Comparison of ENCODE assay signal across 18 cellular contexts in the genomic region with DNA sequence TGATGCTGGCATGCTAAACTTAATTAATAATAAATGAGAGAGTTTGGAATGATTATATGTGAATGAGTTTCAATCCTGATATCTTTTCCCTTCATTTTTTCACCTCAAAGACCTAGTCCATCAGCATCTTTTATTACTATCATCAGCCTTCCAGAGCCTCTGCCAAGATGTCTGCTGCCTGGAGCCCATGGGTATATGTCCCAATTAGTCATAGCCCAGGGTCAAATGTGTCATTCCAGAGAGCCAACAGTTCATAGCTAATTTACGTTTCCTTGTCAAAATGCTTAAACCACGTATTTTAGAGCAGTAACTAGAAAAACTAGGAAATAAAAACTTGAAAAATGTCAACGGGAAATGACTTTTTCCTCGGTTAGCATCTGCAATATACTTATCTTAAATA.
DNase-seq lines count a peak whose midpoint lies in the region; ATAC-seq, FAIRE-seq and TF ChIP-seq lines count a peak whose summit lies in the region.
"Had no signal": no experiment of that assay in that cellular context is flagged by ENCODE, and none has a peak within 500 bp of the region (broad histone marks: within the 10 kb centered on the region; RNA-seq: fewer than 3 reads in every experiment).

No MANE protein-coding gene starts in this region.

- no peaks in the 10 kb centered on the region for H3K9me2 ChIP-seq in OCI-LY7 (ENCODE audit: insufficient read depth, low read length)

- no peak for TF ChIP-seq POLR2A in GM12878 (IDR thresholded peaks at IDR 0.05; ENCODE audit: low read depth, low read length)

- RAD21 ChIA-PET in GM12878 (lab: Charles Lee; ENCODE audit: unreplicated experiment), result no interaction called here

- peaks cover 0 to 6% (median 4%) of the 10 kb centered on the region in 8 donors for H3K9me3 Mint-ChIP-seq in CD4-positive, alpha-beta memory T cell

- FAIRE-seq in GM12878 (lab: Jason Lieb, UNC), result no peak
- FAIRE-seq: A549, G401.6, GM12892, HTR-8/SVneo had no signal

- H2AFZ ChIP-seq in GM12878 (ENCODE audit: control insufficient read depth, low read depth, low read length), result no peak overlapping the region
- no peak overlapping the region for H2AFZ ChIP-seq in OCI-LY7 (ENCODE audit: low read length)

- no peak for TF ChIP-seq RAD21 in GM12878 (IDR thresholded peaks at IDR 0.05; ENCODE audit: insufficient read depth, low read depth, low read length)

- H3K4me2 ChIP-seq in GM12878 (ENCODE audit: control insufficient read depth, insufficient read depth), result no peak overlapping the region
- no peak overlapping the region for H3K4me2 ChIP-seq in OCI-LY7 (ENCODE audit: low read length)
- H3K4me2 ChIP-seq: A549, BLaER1 had no signal

- POLR2A ChIA-PET in GM12878 (lab: Charles Lee), result interaction anchor here (1.3 kb wide), 1 partner anchor 9 kb away, joined by 3 read pairs; no protein-coding TSS in a partner anchor
- POLR2A ChIA-PET in CD4-positive, alpha-beta memory T cell (lab: Charles Lee; ENCODE audit: partially characterized antibody), result no interaction called here
- POLR2A ChIA-PET in OCI-LY7 (lab: Charles Lee), result no interaction called here

- TF ChIP-seq CTCF in GM12878 (IDR thresholded peaks at IDR 0.05 in 2 of 3, conservative IDR thresholded peaks at IDR 0.05 in 1 of 3; ENCODE audit: control insufficient read depth in 2 of 3, extremely low read depth in 1 of 3, insufficient read depth in 1 of 3, low read depth in 3 of 3, low read length in 3 of 3), result no peak
- TF ChIP-seq CTCF in OCI-LY7 (conservative IDR thresholded peaks at IDR 0.05; ENCODE audit: low read length), result no peak

- no peak overlapping the region for H3K9ac ChIP-seq in GM12878 (ENCODE audit: control insufficient read depth, insufficient read depth, low read length)
- H3K9ac ChIP-seq: BLaER1 had no signal

- 0% methylated on average over 4 of the region's 4 CpGs for WGBS in GM12878 (ENCODE audit: insufficient coverage, insufficient replicate concordance, low lambda C conversion rate, missing lambda C conversion rate)

- H3K27me3 ChIP-seq in GM12878 (replicated peaks in 1 of 2; ENCODE audit: control insufficient read depth in 2 of 2, insufficient read depth in 2 of 2, low read length in 1 of 2), result no peaks in the 10 kb centered on the region
- H3K27me3 ChIP-seq in CD4-positive, alpha-beta memory T cell (ENCODE audit: insufficient read depth, low read length), result no peaks in the 10 kb centered on the region
- H3K27me3 ChIP-seq: BLaER1 had no signal

- intact Hi-C loops in GM12878 (cut with micrococcal nuclease; ENCODE audit: unreplicated experiment), result no loop called here
- intact Hi-C loops in CD4-positive, alpha-beta memory T cell (cut with micrococcal nuclease), result no loop called here
- intact Hi-C loops in OCI-LY7 (cut with micrococcal nuclease; ENCODE audit: unreplicated experiment), result no loop called here

- ATAC-seq in GM12878 (peak; percentile 63), GM18870 (IDR thresholded peaks at IDR 0.05; ENCODE audit: unreplicated experiment) (no peak)
- ATAC-seq: A549 had no signal

- H3K4me1 ChIP-seq in GM12878 (ENCODE audit: control insufficient read depth, insufficient read depth, low read length), result no peaks in the 10 kb centered on the region
- H3K4me1 ChIP-seq in CD4-positive, alpha-beta memory T cell (ENCODE audit: insufficient read depth, low read length), result no peaks in the 10 kb centered on the region
- H3K4me1 ChIP-seq in OCI-LY7 (ENCODE audit: insufficient read depth, low read length, poor library complexity, severe bottlenecking), result no peaks in the 10 kb centered on the region
- H3K4me1 ChIP-seq: A549, BLaER1, HAP-1 had no signal

- no TSS peak for BruUV-seq in GM12878 (replicated peaks; lab: Mats Ljungman, UMichigan)
- BruUV-seq in OCI-LY7 (replicated peaks; lab: Mats Ljungman, UMichigan), result no TSS peak

- SMC1A ChIA-PET in GM12878 (lab: Charles Lee; ENCODE audit: uncharacterized antibody, unreplicated experiment), result no interaction called here

- no peaks in the 10 kb centered on the region for H3K79me2 ChIP-seq in GM12878 (ENCODE audit: control insufficient read depth, insufficient read depth, low read length)
- no peaks in the 10 kb centered on the region for H3K79me2 ChIP-seq in OCI-LY7 (ENCODE audit: insufficient read depth, low read depth, low read length)

- CTCF ChIA-PET in GM12878 (lab: Yijun Ruan, JAX), result no interaction called here
- CTCF ChIA-PET in CD4-positive, alpha-beta memory T cell (lab: Charles Lee; ENCODE audit: partially characterized antibody), result no interaction called here
- CTCF ChIA-PET in OCI-LY7 (lab: Charles Lee; ENCODE audit: unreplicated experiment), result no interaction called here

- no peaks in the 10 kb centered on the region for H3K4me1 Mint-ChIP-seq in CD4-positive, alpha-beta memory T cell

- H4K20me1 ChIP-seq in GM12878 (ENCODE audit: control insufficient read depth, insufficient read depth) (no peaks in the 10 kb centered on the region), OCI-LY7 (ENCODE audit: insufficient read depth, low read length) (no peaks in the 10 kb centered on the region)
- H4K20me1 ChIP-seq: BLaER1 had no signal

- H3K36me3 Mint-ChIP-seq in CD4-positive, alpha-beta memory T cell, result no peaks in the 10 kb centered on the region

- no peaks in the 10 kb centered on the region for H3K36me3 ChIP-seq in GM12878 (ENCODE audit: control insufficient read depth in 2 of 2, insufficient read depth in 2 of 2, low read length in 1 of 2)
- no peaks in the 10 kb centered on the region for H3K36me3 ChIP-seq in CD4-positive, alpha-beta memory T cell (ENCODE audit: insufficient read depth, low read length)
- H3K36me3 ChIP-seq in OCI-LY7 (ENCODE audit: insufficient read depth, low read length), result no peaks in the 10 kb centered on the region
- H3K36me3 ChIP-seq: BLaER1, HAP-1 had no signal

- H3K4me3 Mint-ChIP-seq in CD4-positive, alpha-beta memory T cell, result no peak overlapping the region
- H3K4me3 Mint-ChIP-seq: HFFc6 had no signal

- H3K27me3 Mint-ChIP-seq in CD4-positive, alpha-beta memory T cell, result no peaks in the 10 kb centered on the region

- in situ Hi-C loops in GM12878 (cut with MboI), result no loop called here

- H3K9me3 ChIP-seq in GM12878 (replicated peaks; ENCODE audit: control insufficient read depth, insufficient read depth, low read length) (no peaks in the 10 kb centered on the region), OCI-LY7 (ENCODE audit: low read length) (no peaks in the 10 kb centered on the region)
- no peaks in the 10 kb centered on the region for H3K9me3 ChIP-seq in CD4-positive, alpha-beta memory T cell (ENCODE audit: control insufficient read depth in 1 of 2, low read length in 2 of 2)
- H3K9me3 ChIP-seq: A549, BLaER1, HAP-1 had no signal

- DNase-seq in ELR (ENCODE audit: low read depth), result peak; percentile 70
- DNase-seq in M059J (ENCODE audit: low read depth), result peak; percentile 50
- DNase-seq in GM12878 (ENCODE audit: low read depth, low spot score), result no peak
- DNase-seq in CD4-positive, alpha-beta memory T cell, result no peak
- DNase-seq in COLO829 (ENCODE audit: low spot score), result no peak
- DNase-seq in OCI-LY7 (ENCODE audit: low spot score), result no peak
- DNase-seq: AML-193, Calu3, DMS 273 treated with DMSO at 0.1 percent for 48 hours, GOT3, HFFc6 had no signal

- H3K4me3 ChIP-seq in GM12878, result no peak overlapping the region
- no peak overlapping the region for H3K4me3 ChIP-seq in CD4-positive, alpha-beta memory T cell (ENCODE audit: low read length in 2 of 2)
- H3K4me3 ChIP-seq in OCI-LY7 (ENCODE audit: low read depth, low read length, poor library complexity, severe bottlenecking), result no peak overlapping the region
- H3K4me3 ChIP-seq: A549, BLaER1, HAP-1 had no signal

- H3K27ac Mint-ChIP-seq in CD4-positive, alpha-beta memory T cell, result no peak overlapping the region
- H3K27ac Mint-ChIP-seq: HFFc6 had no signal

- no peak for TF ChIP-seq EP300 in GM12878 (IDR thresholded peaks at IDR 0.05; ENCODE audit: borderline replicate concordance in 1 of 2, control insufficient read depth in 1 of 2, low read depth in 2 of 2, low read length in 2 of 2)

- no peak overlapping the region for H3K27ac ChIP-seq in GM12878 (ENCODE audit: control insufficient read depth, insufficient read depth)
- no peak overlapping the region for H3K27ac ChIP-seq in CD4-positive, alpha-beta memory T cell (ENCODE audit: low read depth, low read length)
- H3K27ac ChIP-seq in OCI-LY7 (ENCODE audit: low read depth, low read length, poor library complexity, severe bottlenecking), result no peak overlapping the region
- H3K27ac ChIP-seq: A549, BLaER1 had no signal

TF ChIP-seq in GM12878, 131 proteins besides CTCF, POLR2A, EP300 and RAD21:
- TF ChIP-seq, protein P1, sequence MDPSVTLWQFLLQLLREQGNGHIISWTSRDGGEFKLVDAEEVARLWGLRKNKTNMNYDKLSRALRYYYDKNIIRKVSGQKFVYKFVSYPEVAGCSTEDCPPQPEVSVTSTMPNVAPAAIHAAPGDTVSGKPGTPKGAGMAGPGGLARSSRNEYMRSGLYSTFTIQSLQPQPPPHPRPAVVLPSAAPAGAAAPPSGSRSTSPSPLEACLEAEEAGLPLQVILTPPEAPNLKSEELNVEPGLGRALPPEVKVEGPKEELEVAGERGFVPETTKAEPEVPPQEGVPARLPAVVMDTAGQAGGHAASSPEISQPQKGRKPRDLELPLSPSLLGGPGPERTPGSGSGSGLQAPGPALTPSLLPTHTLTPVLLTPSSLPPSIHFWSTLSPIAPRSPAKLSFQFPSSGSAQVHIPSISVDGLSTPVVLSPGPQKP (IDR thresholded peaks at IDR 0.05; ENCODE audit: low read depth, low read length), result no peak
- TF ChIP-seq CHD4 (IDR thresholded peaks at IDR 0.05) (no peak), SMAD1 (IDR thresholded peaks at IDR 0.05; ENCODE audit: low read depth, partially characterized antibody) (no peak), CBX5 (IDR thresholded peaks at IDR 0.05; ENCODE audit: low read depth) (no peak), GABPA (IDR thresholded peaks at IDR 0.05; ENCODE audit: low read depth) (no peak), NRF1 (conservative IDR thresholded peaks at IDR 0.05; ENCODE audit: low read depth, low read length) (no peak), RFX5 (IDR thresholded peaks at IDR 0.05; ENCODE audit: low read depth, low read length) (no peak), SIX5 (IDR thresholded peaks at IDR 0.05; ENCODE audit: low read depth, low read length, severe bottlenecking) (no peak), MXI1 (IDR thresholded peaks at IDR 0.05; ENCODE audit: low read depth, low read length) (no peak), FOXM1 (IDR thresholded peaks at IDR 0.05; ENCODE audit: low read depth, low read length) (no peak)

Comparison
In these comparisons a context has a peak if more than half of its experiments do, and no peak if none do; other contexts are left out.
1. DNase-seq: peak in ELR (single experiment) and M059J (single experiment); none in GM12878 (single experiment), CD4-positive, alpha-beta memory T cell (0 of 5), COLO829 (single experiment) and OCI-LY7 (single experiment).